Comparison of ENCODE assay signal across 21 cellular contexts in the genomic region with DNA sequence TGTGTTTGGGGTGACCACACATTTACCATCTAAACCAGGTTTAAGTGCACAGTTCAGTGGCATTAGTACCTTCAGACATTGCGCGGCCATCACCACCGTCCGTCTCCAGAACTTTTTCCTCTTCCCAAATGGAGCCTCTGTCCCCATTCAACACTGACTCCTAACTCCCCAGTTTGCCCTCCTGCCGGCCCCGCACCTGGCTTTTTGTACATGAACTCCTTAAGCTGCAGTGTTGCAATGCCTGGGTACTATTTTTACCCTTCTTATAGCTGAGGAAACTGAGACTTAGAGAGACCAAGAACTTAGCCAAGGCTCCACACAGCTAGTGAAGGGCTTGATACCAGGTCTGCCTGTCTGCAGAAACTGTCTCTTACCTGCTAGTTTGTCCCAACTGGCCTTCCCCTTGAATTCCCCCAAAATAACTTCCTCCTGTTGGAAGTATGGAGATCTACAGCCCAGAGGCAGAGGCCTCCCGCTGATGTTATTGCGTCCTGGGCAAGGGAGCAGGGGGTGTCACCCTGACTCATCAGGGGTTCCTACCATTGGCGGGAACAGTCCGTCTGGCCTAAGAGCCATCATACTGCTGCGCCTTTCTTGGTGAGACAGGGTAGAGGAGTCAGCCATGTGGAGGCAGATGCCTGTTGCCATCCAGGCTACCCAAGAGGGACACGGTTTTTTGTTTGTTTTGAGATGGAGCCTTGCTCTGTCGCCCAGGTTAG.
"Had no signal": no experiment of that assay in that cellular context is flagged by ENCODE, and none has a peak within 500 bp of the region (broad histone marks: within the 10 kb centered on the region; RNA-seq: fewer than 3 reads in every experiment).

No MANE protein-coding gene starts in this region.

- H3K4me1 Mint-ChIP-seq: naive B cell, T-cell had no signal

- H3K9me3 ChIP-seq: gastroesophageal sphincter, heart right ventricle had no signal

- H3K27me3 ChIP-seq: gastroesophageal sphincter had no signal

- DNase-seq: activated CD4-positive, alpha-beta memory T cell treated with anti-CD3 and anti-CD28 coated beads for 36 hours; activated CD4-positive, alpha-beta T cell treated with anti-CD3 and anti-CD28 coated beads for 1 hour; activated gamma-delta T cell treated with Interleukin-2 at 50 U/mL for 16 hours; activated T-cell treated with anti-CD3 and anti-CD28 coated beads, Interleukin-2, amount 50 U/mL, for 4 hours; cerebellar nuclear complex; effector memory CD8-positive, alpha-beta T cell; heart right ventricle; islet precursor cell; mammary epithelial cell; naive B cell; stimulated activated CD4-positive, alpha-beta T cell treated with anti-CD3 and anti-CD28 coated beads, Interleukin-4, amount 100 ng/mL, for 24 hours; stimulated activated naive CD4-positive, alpha-beta T cell treated with Interleukin-2 at 50 U/mL for 16 hours; T-cell; T1000 had no signal

- H3K4me3 ChIP-seq: gastroesophageal sphincter, heart right ventricle, SK-N-MC, skin epidermis had no signal

- H3K27ac Mint-ChIP-seq: activated CD4-positive, alpha-beta memory T cell treated with anti-CD3 and anti-CD28 coated beads for 36 hours; activated naive CD8-positive, alpha-beta T cell; dendritic cell treated with granulocyte-macrophage colony-stimulating factor and Interleukin-4, amounts not matched to agents 40 ng/mL and 50 ng/mL, for 4 days; T-cell; type B pancreatic cell had no signal

- ATAC-seq: activated T-cell treated with anti-CD3 and anti-CD28 coated beads, Interleukin-2, amount 50 U/mL, for 4 hours; effector memory CD8-positive, alpha-beta T cell; gastroesophageal sphincter; T-cell had no signal

- H3K4me3 Mint-ChIP-seq: activated CD4-positive, alpha-beta memory T cell treated with anti-CD3 and anti-CD28 coated beads for 36 hours; activated naive CD8-positive, alpha-beta T cell; activated T-cell treated with anti-CD3 and anti-CD28 coated beads, Interleukin-2, amount 50 U/mL, for 4 hours; dendritic cell treated with granulocyte-macrophage colony-stimulating factor and Interleukin-4, amounts not matched to agents 40 ng/mL and 50 ng/mL, for 4 days; effector memory CD8-positive, alpha-beta T cell; naive B cell; T-cell; type B pancreatic cell had no signal

- H3K9me3 Mint-ChIP-seq: activated CD4-positive, alpha-beta memory T cell treated with anti-CD3 and anti-CD28 coated beads for 36 hours; activated T-cell treated with anti-CD3 and anti-CD28 coated beads, Interleukin-2, amount 50 U/mL, for 4 hours; dendritic cell treated with granulocyte-macrophage colony-stimulating factor and Interleukin-4, amounts not matched to agents 40 ng/mL and 50 ng/mL, for 4 days; effector memory CD8-positive, alpha-beta T cell; naive B cell; T-cell; type B pancreatic cell had no signal

- H3K27me3 Mint-ChIP-seq: activated CD4-positive, alpha-beta memory T cell treated with anti-CD3 and anti-CD28 coated beads for 36 hours; activated naive CD8-positive, alpha-beta T cell; dendritic cell treated with granulocyte-macrophage colony-stimulating factor and Interleukin-4, amounts not matched to agents 40 ng/mL and 50 ng/mL, for 4 days; effector memory CD8-positive, alpha-beta T cell; naive B cell; T-cell; type B pancreatic cell had no signal

- H3K27ac ChIP-seq: gastroesophageal sphincter, SK-N-MC, skin epidermis, VCaP had no signal
